ENCODE assay signal across 23 cellular contexts in genomic region chr15:31305375-31305774, GRCh38. TPM values are rescaled to one million over a fixed set of nuclear protein-coding genes. Genes with fewer than 3 reads are reported as not detected.
DNase-seq lines count a peak whose midpoint lies in the region; ATAC-seq and TF ChIP-seq lines count a peak whose summit lies in the region.
"Had no signal": no experiment of that assay in that cellular context is flagged by ENCODE, and none has a peak within 500 bp of the region (broad histone marks: within the 10 kb centered on the region; RNA-seq: fewer than 3 reads in every experiment).

No MANE protein-coding gene starts in this region.

- BruUV-seq in Caco-2 (replicated peaks; lab: Mats Ljungman, UMichigan), result no TSS peak

- H2AFZ ChIP-seq in Karpas-422 (ENCODE audit: low read length) (no peak overlapping the region), neuronal stem cell (ENCODE audit: low read length) (peak overlapping the region; percentile 21)

- no peak overlapping the region for H2BK5ac ChIP-seq in neuronal stem cell (ENCODE audit: low read length)

- no peaks in the 10 kb centered on the region for H3K79me2 ChIP-seq in Karpas-422 (ENCODE audit: low read length)

- peak overlapping the region; percentile 89 for H3K18ac ChIP-seq in neuronal stem cell (ENCODE audit: low read length)

- H2AK5ac ChIP-seq in neuronal stem cell (ENCODE audit: low read depth, low read length), result peak overlapping the region; percentile 99

- peak overlapping the region; percentile 97 for H3K27ac ChIP-seq in Karpas-422 (ENCODE audit: low read length)
- H3K27ac ChIP-seq in neuronal stem cell (replicated peaks; ENCODE audit: low read length), result no peak overlapping the region
- H3K27ac ChIP-seq: gastroesophageal sphincter, HL-60, neutrophil had no signal

- no peak overlapping the region for H3K4ac ChIP-seq in neuronal stem cell (ENCODE audit: low read length)

- H3K4me3 ChIP-seq in Caco-2 (ENCODE audit: low read depth, low read length) (no peak overlapping the region), Karpas-422 (ENCODE audit: low read length) (no peak overlapping the region), neuronal stem cell (ENCODE audit: low read length in 2 of 2) (no peak overlapping the region)
- H3K4me3 ChIP-seq: gastroesophageal sphincter, upper lobe of left lung had no signal

- H2BK120ac ChIP-seq in neuronal stem cell (ENCODE audit: low read depth, low read length), result peak overlapping the region; percentile 91

- no peak overlapping the region for H2BK12ac ChIP-seq in neuronal stem cell (ENCODE audit: low read length)

- H4K91ac ChIP-seq in neuronal stem cell (ENCODE audit: low read depth, low read length, poor library complexity), result no peak overlapping the region

- H4K8ac ChIP-seq in neuronal stem cell (ENCODE audit: low read depth, low read length), result no peak overlapping the region

- H3K9me3 ChIP-seq in Caco-2 (no peaks in the 10 kb centered on the region), Karpas-422 (ENCODE audit: low read length) (no peaks in the 10 kb centered on the region), neuronal stem cell (replicated peaks in 1 of 2; ENCODE audit: control insufficient read depth in 2 of 2, insufficient read depth in 1 of 2, low read depth in 1 of 2, low read length in 2 of 2) (no peaks in the 10 kb centered on the region)
- H3K9me3 ChIP-seq: gastroesophageal sphincter, neutrophil, upper lobe of left lung had no signal

- no peaks in the 10 kb centered on the region for H3K4me1 Mint-ChIP-seq in Caco-2 (ENCODE audit: low read depth, unreplicated experiment)

- no peak overlapping the region for H3K4me3 Mint-ChIP-seq in Caco-2 (ENCODE audit: unreplicated experiment)
- H3K4me3 Mint-ChIP-seq: activated CD8-positive, alpha-beta memory T cell treated with anti-CD3 and anti-CD28 coated beads, Interleukin-2, amount 10 ng/mL, durations not matched to agents 7 days and 5 days; activated naive CD8-positive, alpha-beta T cell treated with anti-CD3 and anti-CD28 coated beads, Interleukin-2, amount 50 U/mL, for 24 hours; mesothelial cell of epicardium had no signal

- no peak overlapping the region for H3K23ac ChIP-seq in neuronal stem cell (ENCODE audit: low read depth, low read length, poor library complexity)

- H4K20me1 ChIP-seq in Karpas-422 (ENCODE audit: insufficient read depth, low read depth, low read length), result no peaks in the 10 kb centered on the region

- H3K4me1 ChIP-seq in Caco-2 (peaks cover 3% of the 10 kb centered on the region), Karpas-422 (ENCODE audit: low read length) (peaks cover 92% of the 10 kb centered on the region), neuronal stem cell (ENCODE audit: control insufficient read depth in 2 of 2, insufficient read depth in 1 of 2, low read depth in 1 of 2, low read length in 2 of 2) (peaks cover 54 to 58% of the 10 kb centered on the region in 2 donors)

- no peaks in the 10 kb centered on the region for H3K9me2 ChIP-seq in Karpas-422 (replicated peaks; ENCODE audit: insufficient read depth, low read length)

- H3K27me3 ChIP-seq in Caco-2 (replicated peaks; ENCODE audit: control insufficient read depth, insufficient read depth, low read length) (no peaks in the 10 kb centered on the region), Karpas-422 (ENCODE audit: low read length) (no peaks in the 10 kb centered on the region), neuronal stem cell (ENCODE audit: control insufficient read depth in 3 of 3, insufficient read depth in 3 of 3, low read depth in 1 of 3, low read length in 3 of 3) (peaks cover 0 to 3% (median 0%) of the 10 kb centered on the region in 3 experiments)
- H3K27me3 ChIP-seq: neutrophil, upper lobe of left lung had no signal

- DNase-seq in Caco-2 (no peak), Karpas-422 (no peak), ecto neural progenitor cell (ENCODE audit: low spot score) (peak; percentile 39), neuronal stem cell (ENCODE audit: low spot score) (no peak), A172 (ENCODE audit: low spot score) (no peak), RPMI8226 (no peak)
- no peak for DNase-seq in activated CD4-positive, CD25-positive, alpha-beta regulatory T cell treated with anti-CD3 and anti-CD28 coated beads, Interleukin-2, amount 50 U/mL, for 72 hours
- DNase-seq: activated CD4-positive, alpha-beta T cell treated with anti-CD3 and anti-CD28 coated beads for 1 hour; activated naive CD8-positive, alpha-beta T cell treated with anti-CD3 and anti-CD28 coated beads, Interleukin-2, amount 50 U/mL, for 24 hours; MM.1S; NCI-H187; stimulated activated CD4-positive, alpha-beta T cell treated with anti-CD3 and anti-CD28 coated beads, Interleukin-12 subunit alpha, Interleukin-12 subunit beta, amount 100 ng/mL, for 4 hours; T1000 had no signal

- peak overlapping the region; percentile 37 for H3K27ac Mint-ChIP-seq in Caco-2 (ENCODE audit: unreplicated experiment)
- H3K27ac Mint-ChIP-seq: activated CD8-positive, alpha-beta memory T cell treated with anti-CD3 and anti-CD28 coated beads, Interleukin-2, amount 10 ng/mL, durations not matched to agents 7 days and 5 days; activated naive CD8-positive, alpha-beta T cell treated with anti-CD3 and anti-CD28 coated beads, Interleukin-2, amount 50 U/mL, for 24 hours; activated T-helper 2 cell treated with anti-CD3 and anti-CD28 coated beads, Interferon-gamma antibody, Interleukin-2, Interleukin-4, amounts not matched to agents 10 μg/mL and 5 μg/mL and 100 μg/mL, durations not matched to agents 14 hours and 24 hours and 36 hours; mesothelial cell of epicardium had no signal

- H3K9me3 Mint-ChIP-seq in Caco-2 (ENCODE audit: unreplicated experiment), result no peaks in the 10 kb centered on the region
- H3K9me3 Mint-ChIP-seq: activated naive CD8-positive, alpha-beta T cell treated with anti-CD3 and anti-CD28 coated beads, Interleukin-2, amount 50 U/mL, for 24 hours; activated T-helper 2 cell treated with anti-CD3 and anti-CD28 coated beads, Interferon-gamma antibody, Interleukin-2, Interleukin-4, amounts not matched to agents 10 μg/mL and 5 μg/mL and 100 μg/mL, durations not matched to agents 14 hours and 24 hours and 36 hours; mesothelial cell of epicardium had no signal

- H3K36me3 ChIP-seq in Caco-2 (ENCODE audit: control insufficient read depth, insufficient read depth, low read length), result no peaks in the 10 kb centered on the region
- H3K36me3 ChIP-seq in Karpas-422 (ENCODE audit: insufficient read depth, low read length), result no peaks in the 10 kb centered on the region
- H3K36me3 ChIP-seq in neuronal stem cell (replicated peaks in 1 of 2; ENCODE audit: control insufficient read depth in 2 of 2, insufficient read depth in 2 of 2, low read length in 2 of 2), result no peaks in the 10 kb centered on the region
- H3K36me3 ChIP-seq: gastroesophageal sphincter, neutrophil, upper lobe of left lung had no signal

- peak overlapping the region; percentile 70; the same call in 1 of the 2 replicates for H3K9ac ChIP-seq in Karpas-422 (ENCODE audit: low read length)
- H3K9ac ChIP-seq in neuronal stem cell (ENCODE audit: low read depth, low read length, poor library complexity), result no peak overlapping the region

- intact Hi-C loops in Caco-2 (cut with micrococcal nuclease; ENCODE audit: unreplicated experiment), result no loop called here

- peak overlapping the region; percentile 79 for H2BK15ac ChIP-seq in neuronal stem cell (ENCODE audit: low read length)

- H3K27me3 Mint-ChIP-seq in Caco-2 (ENCODE audit: insufficient read depth, unreplicated experiment), result no peaks in the 10 kb centered on the region
- H3K27me3 Mint-ChIP-seq: activated naive CD8-positive, alpha-beta T cell treated with anti-CD3 and anti-CD28 coated beads, Interleukin-2, amount 50 U/mL, for 24 hours had no signal

- no peak for ATAC-seq in HG03460 (IDR thresholded peaks at IDR 0.05; ENCODE audit: unreplicated experiment)
- ATAC-seq: activated CD8-positive, alpha-beta memory T cell treated with anti-CD3 and anti-CD28 coated beads, Interleukin-2, amount 10 ng/mL, durations not matched to agents 7 days and 5 days; activated naive CD8-positive, alpha-beta T cell treated with anti-CD3 and anti-CD28 coated beads, Interleukin-2, amount 50 U/mL, for 24 hours; gastroesophageal sphincter; HCT116; Panc1 had no signal

- WGBS in neuronal stem cell (ENCODE audit: extremely low coverage in 2 of 2, insufficient read length in 2 of 2, insufficient replicate concordance in 1 of 2), 2 donors, result no CpG with 5 or more reads among the region's 2 CpGs

- H3K79me1 ChIP-seq in neuronal stem cell (ENCODE audit: low read depth, low read length), result no peaks in the 10 kb centered on the region

- no peak overlapping the region for H3K14ac ChIP-seq in neuronal stem cell (ENCODE audit: low read length)

- TF ChIP-seq CTCF in Caco-2 (IDR thresholded peaks at IDR 0.05; ENCODE audit: insufficient read depth in 1 of 2, low read depth in 1 of 2, low read length in 1 of 2, severe bottlenecking in 1 of 2, unreplicated experiment in 1 of 2), result no peak

- no peaks in the 10 kb centered on the region for H3K36me3 Mint-ChIP-seq in Caco-2 (ENCODE audit: insufficient read depth, unreplicated experiment)
- H3K36me3 Mint-ChIP-seq: activated CD8-positive, alpha-beta memory T cell treated with anti-CD3 and anti-CD28 coated beads, Interleukin-2, amount 10 ng/mL, durations not matched to agents 7 days and 5 days; mesothelial cell of epicardium had no signal

- H3K4me2 ChIP-seq in Karpas-422 (ENCODE audit: low read depth, low read length, poor library complexity, severe bottlenecking) (peak overlapping the region; percentile 67), neuronal stem cell (ENCODE audit: insufficient read depth, low read length, poor library complexity, severe bottlenecking) (no peak overlapping the region)

- CTCF ChIA-PET in Caco-2 (lab: Charles Lee), result no interaction called here

- POLR2A ChIA-PET in Caco-2 (lab: Charles Lee), result no interaction called here

RNA-seq across cellular contexts. Expression of gene KLF13, which starts 21.3 kb away (rescaled TPM):
- 16.6 and 18.8 TPM in 2 replicates for total RNA-seq in Caco-2 (2022)
- 32.9 and 38.8 TPM in 2 replicates for total RNA-seq in Karpas-422 (2014; rRNA removed; shearing (Covaris generic); ENCODE audit: low replicate concordance)
- polyA plus RNA-seq in neuronal stem cell (2013, experiment 1 of 2), result 42.9 TPM
- polyA plus RNA-seq in neuronal stem cell (2013, experiment 2 of 2), result 42.1 TPM
- total RNA-seq in A172 (2014; rRNA removed; shearing (Covaris generic)), result 19.6 and 27.9 TPM in 2 replicates
